ENCODE assay signal across 21 cellular contexts in genomic region chrX:83521905-83522304, GRCh38. TPM values are rescaled to one million over a fixed set of nuclear protein-coding genes. Genes with fewer than 3 reads are reported as not detected.
"Had no signal": no experiment of that assay in that cellular context is flagged by ENCODE, and none has a peak within 500 bp of the region (broad histone marks: within the 10 kb centered on the region; RNA-seq: fewer than 3 reads in every experiment).

No MANE protein-coding gene starts in this region.

- H3K27ac ChIP-seq: HL-60, RWPE1 had no signal

- H3K36me3 ChIP-seq: MG63 had no signal

- H3K27me3 ChIP-seq: MG63 had no signal

- H3K9me3 ChIP-seq: MG63 had no signal

- DNase-seq: KBM-7, MG63, NCI-H1092 treated with DMSO at 0.1 percent for 48 hours, NCI-H1436, NCI-H187, NCI-H2029, NCI-H2081 treated with DMSO at 0.1 percent for 48 hours, NCI-H2171, NCI-H226, NCI-H446, NCI-H510A, NCI-H524 treated with DMSO at 0.1 percent for 48 hours, NCI-H69, NCI-H774, SHP77 had no signal

- H3K4me3 ChIP-seq: MG63 had no signal

- FAIRE-seq: HTR-8/SVneo, RCC 7860 had no signal

- ATAC-seq: SK-N-SH treated with all-trans-retinoic acid at 6 μM for 48 hours had no signal

RNA-seq across cellular contexts. Expression of gene POU3F4, which starts 13.8 kb away (rescaled TPM):
- total RNA-seq: LHCN-M2 had no signal
